ENCODE assay signal across 8 cellular contexts in the genomic region with DNA sequence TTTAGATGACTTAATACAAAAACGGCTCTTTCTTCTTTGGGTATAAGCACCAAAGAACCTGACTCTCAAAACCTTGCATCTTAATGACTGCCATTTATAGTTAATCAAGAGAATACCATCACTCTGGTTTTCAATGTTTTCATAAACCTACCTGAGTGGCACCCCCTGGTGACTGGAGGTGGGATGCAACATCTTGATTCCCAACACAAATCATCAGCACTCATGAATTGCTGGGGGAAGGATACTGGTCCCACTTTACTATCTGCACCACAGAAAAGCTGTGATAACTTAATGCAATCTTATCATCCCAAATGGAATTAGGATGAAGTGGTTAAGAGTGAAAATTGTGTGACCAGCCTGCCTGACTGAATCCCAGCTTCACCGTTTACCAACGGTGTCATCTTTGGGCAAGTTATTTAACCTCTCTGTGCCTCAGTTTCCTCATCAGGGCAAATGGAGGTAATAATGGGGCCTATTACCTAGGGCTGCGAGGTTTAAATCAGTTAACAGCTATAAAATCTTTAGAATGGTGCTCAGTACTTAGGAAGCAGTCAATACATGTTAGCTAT.
DNase-seq lines count a peak whose midpoint lies in the region; ATAC-seq, FAIRE-seq and TF ChIP-seq lines count a peak whose summit lies in the region.

No MANE protein-coding gene starts in this region.

- no peak for DNase-seq in D721Med (ENCODE audit: insufficient read length, low spot score)
- DNase-seq in activated CD4-positive, alpha-beta T cell treated with anti-CD3 and anti-CD28 coated beads, Interleukin-2, amount 10 ng/mL, durations not matched to agents 7 days and 5 days = peak; percentile 24
- no peak for DNase-seq in fibroblast of the aortic adventitia (ENCODE audit: low read depth)
- DNase-seq in stimulated activated CD4-positive, alpha-beta T cell treated with anti-CD3 and anti-CD28 coated beads, Interleukin-4, amount 100 ng/mL, for 1 hour = peak; percentile 47
- no peak for DNase-seq in NCI-H2196 treated with DMSO at 0.1 percent for 48 hours (lab: John Stamatoyannopoulos, UW; ENCODE audit: unreplicated experiment)
- no peak for DNase-seq in NCI-H2227 (lab: John Stamatoyannopoulos, UW; ENCODE audit: unreplicated experiment)

- peak; percentile 30 for ATAC-seq in HG02798 (IDR thresholded peaks at IDR 0.05; ENCODE audit: poor library complexity, unreplicated experiment)
- no peak for ATAC-seq in GM21529 (IDR thresholded peaks at IDR 0.05; ENCODE audit: unreplicated experiment)

- peaks cover 49% of the 10 kb centered on the region for H3K4me1 Mint-ChIP-seq in activated CD4-positive, alpha-beta T cell treated with anti-CD3 and anti-CD28 coated beads, Interleukin-2, amount 10 ng/mL, durations not matched to agents 7 days and 5 days

- H3K27me3 Mint-ChIP-seq in activated CD4-positive, alpha-beta T cell treated with anti-CD3 and anti-CD28 coated beads, Interleukin-2, amount 10 ng/mL, durations not matched to agents 7 days and 5 days = no peaks in the 10 kb centered on the region

- POLR2A ChIA-PET in activated CD4-positive, alpha-beta T cell treated with anti-CD3 and anti-CD28 coated beads, Interleukin-2, amount 10 ng/mL, durations not matched to agents 7 days and 5 days (lab: Charles Lee) = no interaction called here

- H3K9me3 Mint-ChIP-seq in activated CD4-positive, alpha-beta T cell treated with anti-CD3 and anti-CD28 coated beads, Interleukin-2, amount 10 ng/mL, durations not matched to agents 7 days and 5 days = peaks cover 12% of the 10 kb centered on the region

- peak; percentile 70 for FAIRE-seq in D721Med (lab: Jason Lieb, UNC)

- H3K36me3 Mint-ChIP-seq in activated CD4-positive, alpha-beta T cell treated with anti-CD3 and anti-CD28 coated beads, Interleukin-2, amount 10 ng/mL, durations not matched to agents 7 days and 5 days (ENCODE audit: low read depth) = peaks cover 50% of the 10 kb centered on the region

- H3K4me3 ChIP-seq in fibroblast of the aortic adventitia (ENCODE audit: low read depth, low read length) = no peak overlapping the region

- TF ChIP-seq CTCF in D721Med (IDR thresholded peaks at IDR 0.05; ENCODE audit: insufficient read depth, missing control alignments) (peak; percentile 36), fibroblast of the aortic adventitia (IDR thresholded peaks at IDR 0.05; ENCODE audit: insufficient read depth, low read length) (peak; percentile 43)

- H3K4me3 Mint-ChIP-seq in activated CD4-positive, alpha-beta T cell treated with anti-CD3 and anti-CD28 coated beads, Interleukin-2, amount 10 ng/mL, durations not matched to agents 7 days and 5 days = no peak overlapping the region

- CTCF ChIA-PET in activated CD4-positive, alpha-beta T cell treated with anti-CD3 and anti-CD28 coated beads, Interleukin-2, amount 10 ng/mL, durations not matched to agents 7 days and 5 days (lab: Charles Lee) = interaction anchor here (0.5 to 1.6 kb wide), 4 partner anchors 11 to 18 kb away, joined by 3 to 7 read pairs (median 4); no protein-coding TSS in a partner anchor

- peak overlapping the region; percentile 96 for H3K27ac Mint-ChIP-seq in activated CD4-positive, alpha-beta T cell treated with anti-CD3 and anti-CD28 coated beads, Interleukin-2, amount 10 ng/mL, durations not matched to agents 7 days and 5 days

Comparison
In these comparisons a context has a peak if more than half of its experiments do, and no peak if none do; other contexts are left out.
1. DNase-seq: peak in activated CD4-positive, alpha-beta T cell treated with anti-CD3 and anti-CD28 coated beads, Interleukin-2, amount 10 ng/mL, durations not matched to agents 7 days and 5 days (single experiment) and stimulated activated CD4-positive, alpha-beta T cell treated with anti-CD3 and anti-CD28 coated beads, Interleukin-4, amount 100 ng/mL, for 1 hour (single experiment); none in D721Med (single experiment), fibroblast of the aortic adventitia (single experiment), NCI-H2196 treated with DMSO at 0.1 percent for 48 hours (single experiment) and NCI-H2227 (single experiment).